ENCODE assay signal across 9 cellular contexts in the genomic region with DNA sequence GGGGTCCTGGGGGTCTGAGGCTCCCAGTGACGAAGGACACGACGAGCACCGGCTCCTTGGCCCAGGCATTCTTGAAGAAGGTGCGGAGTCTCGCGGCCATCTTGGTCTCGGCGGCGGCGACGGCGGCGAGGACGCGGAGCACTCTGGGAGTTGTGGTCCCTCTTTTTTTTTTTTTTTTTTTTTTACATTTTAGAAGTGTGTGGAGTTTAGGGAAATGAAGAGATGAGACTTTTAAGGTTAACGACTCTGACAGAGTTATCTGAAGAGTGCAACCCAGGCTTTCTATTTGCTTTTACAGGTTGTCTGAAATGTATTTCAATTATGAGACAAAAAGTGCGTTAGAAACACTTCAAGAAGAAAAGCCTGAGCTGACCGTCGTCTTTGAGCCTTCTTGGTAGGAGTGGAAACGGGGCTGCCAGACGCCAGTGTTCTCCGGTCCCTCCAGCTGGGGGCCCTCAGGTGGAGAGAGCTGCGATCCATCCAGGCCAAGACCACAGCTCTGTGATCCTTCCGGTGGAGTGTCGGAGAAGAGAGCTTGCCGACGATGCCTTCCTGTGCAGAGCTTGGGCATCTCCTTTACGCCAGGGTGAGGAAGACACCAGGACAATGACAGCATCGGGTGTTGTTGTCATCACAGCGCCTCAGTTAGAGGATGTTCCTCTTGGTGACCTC. TPM values are rescaled to one million over a fixed set of nuclear protein-coding genes. Genes with fewer than 3 reads are reported as not detected.
DNase-seq lines count a peak whose midpoint lies in the region; ATAC-seq, FAIRE-seq and TF ChIP-seq lines count a peak whose summit lies in the region.
"Had no signal": no experiment of that assay in that cellular context is flagged by ENCODE, and none has a peak within 500 bp of the region (broad histone marks: within the 10 kb centered on the region; RNA-seq: fewer than 3 reads in every experiment).

No MANE protein-coding gene starts in this region.

- H3K27me3 Mint-ChIP-seq in astrocyte (ENCODE audit: low read depth, unreplicated experiment) = peaks cover 14% of the 10 kb centered on the region
- peaks cover 19% of the 10 kb centered on the region for H3K27me3 Mint-ChIP-seq in progenitor cell of endocrine pancreas

- FAIRE-seq in astrocyte (lab: Jason Lieb, UNC) = no peak

- H3K4me2 ChIP-seq in astrocyte (ENCODE audit: low read length) = peak overlapping the region; percentile 93

- no peaks in the 10 kb centered on the region for H4K20me1 ChIP-seq in astrocyte (ENCODE audit: insufficient read depth, low read length)

- no peaks in the 10 kb centered on the region for H3K27me3 ChIP-seq in astrocyte (ENCODE audit: insufficient read depth, low read length)

- H3K79me2 ChIP-seq in astrocyte (ENCODE audit: insufficient read depth, low read length) = no peaks in the 10 kb centered on the region

- no peak overlapping the region for H3K4me3 ChIP-seq in GM12865 (ENCODE audit: low read depth, low read length)
- peak overlapping the region; percentile 61 for H3K4me3 ChIP-seq in astrocyte (ENCODE audit: insufficient read depth, low read depth, low read length)

- TF ChIP-seq CTCF in GM12865 (IDR thresholded peaks at IDR 0.05; ENCODE audit: insufficient read depth, low read depth, low read length, missing control alignments) (no peak), astrocyte (IDR thresholded peaks at IDR 0.05; ENCODE audit: insufficient read depth, low read depth, low read length) (no peak), progenitor cell of endocrine pancreas (IDR thresholded peaks at IDR 0.05; ENCODE audit: unreplicated experiment) (no peak)

- H3K27ac ChIP-seq in astrocyte (ENCODE audit: low read depth, low read length) = no peak overlapping the region

- H2AFZ ChIP-seq in astrocyte (ENCODE audit: low read depth, low read length) = peak overlapping the region; percentile 100

- H3K36me3 ChIP-seq in astrocyte (ENCODE audit: insufficient read depth, low read length) = no peaks in the 10 kb centered on the region

- peak overlapping the region; percentile 75 for H3K9ac ChIP-seq in astrocyte (ENCODE audit: low read length)

- peak overlapping the region; percentile 83 for H3K4me3 Mint-ChIP-seq in astrocyte (ENCODE audit: unreplicated experiment)
- peak overlapping the region; percentile 71 for H3K4me3 Mint-ChIP-seq in progenitor cell of endocrine pancreas (ENCODE audit: low read depth)
- H3K4me3 Mint-ChIP-seq: T-helper 1 cell treated with Interleukin-12 subunit alpha and Interleukin-12 subunit beta and Interleukin-4 antibody, amounts not matched to agents 30 μg/mL and 1 μg/mL, for 36 hours had no signal

- peak; percentile 41 for DNase-seq in GM12865 (ENCODE audit: low read depth)
- DNase-seq in NCI-H345 (lab: John Stamatoyannopoulos, UW) = peak; percentile 73
- DNase-seq in astrocyte (ENCODE audit: low read depth) = peak; percentile 35
- DNase-seq in hippocampal formation (lab: John Stamatoyannopoulos, UW) = peak; percentile 32 to 41
- peak; percentile 48 for DNase-seq in progenitor cell of endocrine pancreas (ENCODE audit: low spot score, unreplicated experiment)
- no peak for DNase-seq in NCI-H1048 (lab: John Stamatoyannopoulos, UW)
- no peak for DNase-seq in stimulated activated naive CD4-positive, alpha-beta T cell treated with Interleukin-2 at 50 U/mL for 16 hours (lab: John Stamatoyannopoulos, UW)

- no peak for ATAC-seq in GM19397 (IDR thresholded peaks at IDR 0.05; ENCODE audit: unreplicated experiment)

- H3K9me3 Mint-ChIP-seq in astrocyte (ENCODE audit: unreplicated experiment) (peaks cover 3% of the 10 kb centered on the region), progenitor cell of endocrine pancreas (ENCODE audit: low read depth) (no peaks in the 10 kb centered on the region)
- H3K9me3 Mint-ChIP-seq: T-helper 1 cell treated with Interleukin-12 subunit alpha and Interleukin-12 subunit beta and Interleukin-4 antibody, amounts not matched to agents 30 μg/mL and 1 μg/mL, for 36 hours had no signal

- H3K4me1 Mint-ChIP-seq in astrocyte (ENCODE audit: low read depth, unreplicated experiment) (no peaks in the 10 kb centered on the region), progenitor cell of endocrine pancreas (ENCODE audit: low read depth) (no peaks in the 10 kb centered on the region)

- no peaks in the 10 kb centered on the region for H3K36me3 Mint-ChIP-seq in astrocyte (ENCODE audit: low read depth, unreplicated experiment)
- H3K36me3 Mint-ChIP-seq in progenitor cell of endocrine pancreas (ENCODE audit: insufficient read depth) = no peaks in the 10 kb centered on the region

- no peaks in the 10 kb centered on the region for H3K9me3 ChIP-seq in astrocyte (ENCODE audit: insufficient read depth, low read depth, low read length)

- peak overlapping the region; percentile 93 for H3K27ac Mint-ChIP-seq in astrocyte (ENCODE audit: unreplicated experiment)
- H3K27ac Mint-ChIP-seq in progenitor cell of endocrine pancreas = peak overlapping the region; percentile 95
- H3K27ac Mint-ChIP-seq: T-helper 1 cell treated with Interleukin-12 subunit alpha and Interleukin-12 subunit beta and Interleukin-4 antibody, amounts not matched to agents 30 μg/mL and 1 μg/mL, for 36 hours had no signal

- H3K4me1 ChIP-seq in astrocyte (ENCODE audit: insufficient read depth, low read length) = peaks cover 6% of the 10 kb centered on the region

RNA-seq across cellular contexts. Expression of a gene that starts 9.7 kb away (rescaled TPM):
- not detected in 2 replicates for total RNA-seq in astrocyte
- total RNA-seq in progenitor cell of endocrine pancreas = not detected in 2 replicates

RNA-seq across cellular contexts. Expression of a gene that starts 32.3 kb away (rescaled TPM):
- total RNA-seq in astrocyte (0.09 and 0.12 TPM in 2 replicates), progenitor cell of endocrine pancreas (0.38 TPM in 1 of 2 replicates, not detected in the other)

Comparison
In these comparisons a context has a peak if more than half of its experiments do, and no peak if none do; other contexts are left out.
1. DNase-seq: peak in GM12865 (single experiment), NCI-H345 (single experiment), astrocyte (single experiment), hippocampal formation (2 of 2) and progenitor cell of endocrine pancreas (single experiment); none in NCI-H1048 (single experiment) and stimulated activated naive CD4-positive, alpha-beta T cell treated with Interleukin-2 at 50 U/mL for 16 hours (single experiment).